Comparison of ENCODE assay signal across 19 cellular contexts in the genomic region with DNA sequence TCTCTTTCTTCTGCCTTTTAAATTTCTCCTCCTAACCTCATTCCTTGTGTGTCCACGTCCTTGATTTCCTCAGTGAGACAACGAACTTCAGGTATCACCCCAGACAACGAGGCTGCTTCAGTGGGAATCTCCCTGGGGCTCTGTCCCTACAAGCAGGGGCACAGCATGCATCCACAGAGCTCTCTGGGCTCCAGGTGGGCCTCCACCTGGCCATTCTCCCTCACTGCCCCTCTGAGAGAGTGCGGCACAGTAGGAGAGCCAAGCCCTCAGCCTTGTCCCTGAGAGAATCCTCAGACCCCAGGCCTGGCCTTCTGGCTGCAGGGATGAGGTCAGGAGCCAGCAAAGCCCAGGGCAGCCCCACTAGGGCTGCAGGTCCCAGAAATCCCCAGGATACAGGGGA.
DNase-seq lines count a peak whose midpoint lies in the region; ATAC-seq, FAIRE-seq and TF ChIP-seq lines count a peak whose summit lies in the region.
"Had no signal": no experiment of that assay in that cellular context is flagged by ENCODE, and none has a peak within 500 bp of the region (broad histone marks: within the 10 kb centered on the region; RNA-seq: fewer than 3 reads in every experiment).

No MANE protein-coding gene starts in this region.

- no peak for TF ChIP-seq POLR2A in H1 (IDR thresholded peaks at IDR 0.05; ENCODE audit: control extremely low read depth in 1 of 2, low read depth in 2 of 2, low read length in 2 of 2)

- no peak overlapping the region for H3K23ac ChIP-seq in H1 (ENCODE audit: insufficient read length)

- no peak overlapping the region for H2BK120ac ChIP-seq in H1 (replicated peaks; ENCODE audit: low read depth, low read length)

- H3K4me1 Mint-ChIP-seq in nephron progenitor cell (peaks cover 97% of the 10 kb centered on the region), type B pancreatic cell (ENCODE audit: unreplicated experiment) (peaks cover 46% of the 10 kb centered on the region)

- POLR2A ChIA-PET in H1 (lab: Charles Lee; ENCODE audit: partially characterized antibody), result no interaction called here

- ATAC-seq in upper lobe of right lung (no peak), left lung (no peak)

- H3K79me1 ChIP-seq in H1 (ENCODE audit: low read depth, low read length), result peaks cover 7% of the 10 kb centered on the region

- H3K9me3 ChIP-seq in HUES64 (ENCODE audit: insufficient read depth, low read depth, low read length), result no peaks in the 10 kb centered on the region
- H3K9me3 ChIP-seq in H1 (ENCODE audit: insufficient read depth in 2 of 2, low read depth in 1 of 2, low read length in 1 of 2), result no peaks in the 10 kb centered on the region
- H3K9me3 ChIP-seq in upper lobe of right lung, result no peaks in the 10 kb centered on the region
- H3K9me3 ChIP-seq in left lung, result no peaks in the 10 kb centered on the region

- no peak for TF ChIP-seq RAD21 in H1 (IDR thresholded peaks at IDR 0.05 in 1 of 2, conservative IDR thresholded peaks at IDR 0.05 in 1 of 2; ENCODE audit: low read depth in 2 of 2, low read length in 2 of 2)

- CTCF ChIA-PET in H1 (lab: Charles Lee; ENCODE audit: partially characterized antibody), result interaction anchor here (1.1 to 2.2 kb wide), 5 partner anchors 10 to 355 kb away, joined by 3 to 16 read pairs (median 4); no protein-coding TSS in a partner anchor

- H3K4me3 Mint-ChIP-seq in nephron progenitor cell (no peak overlapping the region), type B pancreatic cell (no peak overlapping the region)
- H3K4me3 Mint-ChIP-seq: CD8-positive, alpha-beta memory T cell had no signal

- no peak overlapping the region; the same call in 1 of the 2 replicates for H4K8ac ChIP-seq in H1 (ENCODE audit: extremely low read depth, insufficient read depth, low read length)

- peaks cover 39% of the 10 kb centered on the region for H3K36me3 Mint-ChIP-seq in nephron progenitor cell (ENCODE audit: low read depth)
- peaks cover 6% of the 10 kb centered on the region for H3K36me3 Mint-ChIP-seq in type B pancreatic cell
- H3K36me3 Mint-ChIP-seq: CD8-positive, alpha-beta memory T cell had no signal

- H3K27ac ChIP-seq in HUES64 (ENCODE audit: low read depth, low read length) (peak overlapping the region; percentile 22; the same call in 1 of the 2 replicates), H1 (ENCODE audit: low read depth, low read length) (peak overlapping the region; percentile 40; the same call in 1 of the 2 replicates), upper lobe of right lung (no peak overlapping the region), left lung (no peak overlapping the region)
- H3K27ac ChIP-seq: KMS-11 had no signal

- FAIRE-seq in H1 (lab: Jason Lieb, UNC), result no peak
- FAIRE-seq: D721Med, GM18507 had no signal

- H4K91ac ChIP-seq in H1 (replicated peaks; ENCODE audit: insufficient read length, low read length), result peak overlapping the region; percentile 36

- peak overlapping the region; percentile 39 for H3K4ac ChIP-seq in H1 (replicated peaks; ENCODE audit: insufficient read length, low read depth, low read length)

- H3K14ac ChIP-seq in H1 (ENCODE audit: insufficient read length), result no peak overlapping the region

- no peak overlapping the region for H2AK5ac ChIP-seq in H1 (ENCODE audit: low read depth, low read length)

- H4K5ac ChIP-seq in H1 (ENCODE audit: insufficient read length, low read depth, low read length), result no peak overlapping the region

- H3K4me1 ChIP-seq in HUES64 (ENCODE audit: insufficient read depth, low read length) (peaks cover 34% of the 10 kb centered on the region), H1 (replicated peaks in 1 of 4; ENCODE audit: control insufficient read depth in 3 of 4, insufficient read depth in 4 of 4, low read length in 3 of 4) (peaks cover 10 to 29% (median 17%) of the 10 kb centered on the region in 4 experiments), upper lobe of right lung (peaks cover 13% of the 10 kb centered on the region), left lung (peaks cover 11 to 64% of the 10 kb centered on the region in 2 donors)

- no peak for TF ChIP-seq EP300 in H1 (IDR thresholded peaks at IDR 0.05; ENCODE audit: borderline replicate concordance in 1 of 2, low read depth in 2 of 2, low read length in 2 of 2)

- H4K20me1 ChIP-seq in H1 (replicated peaks in 1 of 2; ENCODE audit: control insufficient read depth in 1 of 2, insufficient read depth in 2 of 2, low read length in 2 of 2), result no peaks in the 10 kb centered on the region

- H3K79me2 ChIP-seq in H1 (ENCODE audit: control insufficient read depth in 1 of 2, insufficient read depth in 2 of 2, low read length in 2 of 2), result peaks cover 3 to 32% of the 10 kb centered on the region in 2 experiments; a peak in 3 of 4 replicates

- H3K18ac ChIP-seq in H1 (ENCODE audit: extremely low read depth, low read length), result no peak overlapping the region

- H3K27ac Mint-ChIP-seq in nephron progenitor cell (peak overlapping the region; percentile 44), type B pancreatic cell (peak overlapping the region; percentile 12)

- peak overlapping the region; percentile 13; the same call in 1 of the 2 replicates for H2BK5ac ChIP-seq in H1 (ENCODE audit: low read depth, low read length)

- H2BK12ac ChIP-seq in H1 (ENCODE audit: low read depth, low read length), result no peak overlapping the region

- H3K9me3 Mint-ChIP-seq in nephron progenitor cell (no peaks in the 10 kb centered on the region), type B pancreatic cell (no peaks in the 10 kb centered on the region)
- H3K9me3 Mint-ChIP-seq: CD8-positive, alpha-beta memory T cell had no signal

- TF ChIP-seq CTCF in H1 (IDR thresholded peaks at IDR 0.05; ENCODE audit: control extremely low read depth in 1 of 3, insufficient read depth in 1 of 3, low read depth in 1 of 3, low read length in 3 of 3) (no peak), nephron progenitor cell (IDR thresholded peaks at IDR 0.05) (no peak), type B pancreatic cell (conservative IDR thresholded peaks at IDR 0.05) (no peak), upper lobe of right lung (IDR thresholded peaks at IDR 0.05) (no peak), left lung (IDR thresholded peaks at IDR 0.05) (no peak)

- H3K27me3 ChIP-seq in HUES64 (ENCODE audit: insufficient read depth, low read length) (no peaks in the 10 kb centered on the region), H1 (replicated peaks in 1 of 4; ENCODE audit: control insufficient read depth in 3 of 4, extremely low read depth in 1 of 4, insufficient read depth in 3 of 4, low read length in 3 of 4) (no peaks in the 10 kb centered on the region), upper lobe of right lung (no peaks in the 10 kb centered on the region), left lung (no peaks in the 10 kb centered on the region)

- no peak overlapping the region for H2BK15ac ChIP-seq in H1 (ENCODE audit: low read length)

- H3K36me3 ChIP-seq in HUES64 (ENCODE audit: insufficient read depth, low read length) (no peaks in the 10 kb centered on the region), H1 (ENCODE audit: control insufficient read depth in 2 of 4, insufficient read depth in 4 of 4, low read length in 3 of 4) (no peaks in the 10 kb centered on the region), upper lobe of right lung (no peaks in the 10 kb centered on the region), left lung (no peaks in the 10 kb centered on the region)

- H3K27me3 Mint-ChIP-seq in nephron progenitor cell (ENCODE audit: low read depth, poor library complexity) (peaks cover 3% of the 10 kb centered on the region), type B pancreatic cell (no peaks in the 10 kb centered on the region)

- no peak overlapping the region for H3K56ac ChIP-seq in H1 (replicated peaks; ENCODE audit: insufficient read length, low read depth, low read length)

- WGBS in HUES64, result 80% methylated on average over 4 of the region's 4 CpGs
- WGBS in H1 (ENCODE audit: extremely low coverage in 1 of 2, insufficient coverage in 1 of 2, insufficient read length in 1 of 2, insufficient replicate concordance in 2 of 2, low coverage in 1 of 2, low lambda C conversion rate in 2 of 2, missing lambda C conversion rate in 1 of 2), 2 experiments, result 71% methylated on average over 4 of the region's 4 CpGs; no CpG with 5 or more reads in 1 of the 2 experiments

- H3K9ac ChIP-seq in HUES64 (ENCODE audit: low read depth, low read length) (no peak overlapping the region), H1 (replicated peaks in 1 of 4; ENCODE audit: extremely low read depth in 1 of 4, low read depth in 3 of 4, low read length in 3 of 4) (no peak overlapping the region)
- H3K9ac ChIP-seq: KMS-11 had no signal

- no peaks in the 10 kb centered on the region; the same call in 1 of the 2 replicates for H3K23me2 ChIP-seq in H1 (ENCODE audit: low read depth, low read length)

- H3K4me3 ChIP-seq in HUES64 (ENCODE audit: low read length), result no peak overlapping the region
- no peak overlapping the region; a peak in 1 of 8 replicates for H3K4me3 ChIP-seq in H1 (ENCODE audit: extremely low read depth in 1 of 4, insufficient read depth in 2 of 4, low read depth in 3 of 4, low read length in 4 of 4)
- H3K4me3 ChIP-seq in upper lobe of right lung, result no peak overlapping the region
- H3K4me3 ChIP-seq in left lung, result no peak overlapping the region

- H2AFZ ChIP-seq in H1 (ENCODE audit: low read length), result no peak overlapping the region

- peak overlapping the region; percentile 9 to 19; a peak in 2 of 4 replicates for H3K4me2 ChIP-seq in H1 (ENCODE audit: insufficient read depth in 1 of 2, low read depth in 2 of 2, low read length in 2 of 2)
- H3K4me2 ChIP-seq: KMS-11 had no signal

- DNase-seq in H1 (ENCODE audit: low read depth in 1 of 2, low spot score in 2 of 2) (no peak), nephron progenitor cell (no peak), type B pancreatic cell (ENCODE audit: extremely low spot score, unreplicated experiment) (no peak), upper lobe of right lung (no peak), left lung (no peak)
- DNase-seq in activated naive CD4-positive, alpha-beta T cell treated with anti-CD3 and anti-CD28 coated beads, Interleukin-2, amount 50 U/mL, for 16 hours, result no peak
- DNase-seq: ACHN; C1 segment of cervical spinal cord; CD8-positive, alpha-beta memory T cell; GOT3; NCI-H1417; NCI-H1930; NCI-H226; NCI-H524 treated with DMSO at 0.1 percent for 48 hours; SHP77 had no signal

- intact Hi-C loops in upper lobe of right lung (cut with DNase I) (no loop called here), left lung (cut with DNase I) (no loop called here)

- H2BK20ac ChIP-seq in H1 (ENCODE audit: low read length), result no peak overlapping the region

TF ChIP-seq in H1, 55 proteins besides CTCF, POLR2A, EP300 and RAD21 (continues in another document):
- TF ChIP-seq, protein P1, sequence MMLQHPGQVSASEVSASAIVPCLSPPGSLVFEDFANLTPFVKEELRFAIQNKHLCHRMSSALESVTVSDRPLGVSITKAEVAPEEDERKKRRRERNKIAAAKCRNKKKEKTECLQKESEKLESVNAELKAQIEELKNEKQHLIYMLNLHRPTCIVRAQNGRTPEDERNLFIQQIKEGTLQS (IDR thresholded peaks at IDR 0.05; ENCODE audit: insufficient read depth, low read depth, low read length), result no peak
- TF ChIP-seq SP4 (IDR thresholded peaks at IDR 0.05; ENCODE audit: low read length) (no peak), MAFK (IDR thresholded peaks at IDR 0.05; ENCODE audit: low read depth, low read length) (no peak), JUND (IDR thresholded peaks at IDR 0.05; ENCODE audit: low read length) (no peak), TCF12 (IDR thresholded peaks at IDR 0.05; ENCODE audit: low read depth, low read length) (no peak), HDAC6 (IDR thresholded peaks at IDR 0.05; ENCODE audit: low read depth, low read length) (no peak)

Comparison
In these comparisons a context has a peak if more than half of its experiments do, and no peak if none do; other contexts are left out.
1. H3K27ac ChIP-seq: peak in HUES64 (single experiment) and H1 (single experiment); none in upper lobe of right lung (single experiment) and left lung (0 of 2).